In genomic region chr15:68485721-68486360, GRCh38 we compare ENCODE assay signal across 27 cellular contexts. TPM values are rescaled to one million over a fixed set of nuclear protein-coding genes. Genes with fewer than 3 reads are reported as not detected.
DNase-seq lines count a peak whose midpoint lies in the region; ATAC-seq, FAIRE-seq and TF ChIP-seq lines count a peak whose summit lies in the region.
"Had no signal": no experiment of that assay in that cellular context is flagged by ENCODE, and none has a peak within 500 bp of the region (broad histone marks: within the 10 kb centered on the region; RNA-seq: fewer than 3 reads in every experiment).

No MANE protein-coding gene starts in this region.

- H3K27me3 Mint-ChIP-seq in chondrocyte (ENCODE audit: low read depth): no peaks in the 10 kb centered on the region
- H3K27me3 Mint-ChIP-seq in activated T-cell treated with anti-CD3 and anti-CD28 coated beads, Interleukin-2, amount 50 U/mL, for 72 hours (ENCODE audit: low read depth): peaks cover 47% of the 10 kb centered on the region

- no peak overlapping the region for H3K4me3 ChIP-seq in uterus
- H3K4me3 ChIP-seq: sigmoid colon had no signal

- H3K27ac Mint-ChIP-seq in chondrocyte (ENCODE audit: unreplicated experiment): peak overlapping the region; percentile 99
- no peak overlapping the region for H3K27ac Mint-ChIP-seq in activated T-cell treated with anti-CD3 and anti-CD28 coated beads, Interleukin-2, amount 50 U/mL, for 72 hours
- H3K27ac Mint-ChIP-seq: activated CD4-positive, alpha-beta memory T cell treated with anti-CD3 and anti-CD28 coated beads for 36 hours; activated naive CD4-positive, alpha-beta T cell treated with anti-CD3 and anti-CD28 coated beads for 36 hours; stimulated activated naive B cell treated with anti-CD40 and anti-IgM and Interleukin-4, amounts not matched to agents 10 μg/mL and 1 μg/mL and 100 μg/mL, for 72 hours had no signal

- no peaks in the 10 kb centered on the region for H3K9me3 ChIP-seq in uterus
- H3K9me3 ChIP-seq: sigmoid colon had no signal

- H3K4me1 Mint-ChIP-seq in chondrocyte (ENCODE audit: low read depth): peaks cover 71% of the 10 kb centered on the region
- H3K4me1 Mint-ChIP-seq in activated T-cell treated with anti-CD3 and anti-CD28 coated beads, Interleukin-2, amount 50 U/mL, for 72 hours (ENCODE audit: low read depth): no peaks in the 10 kb centered on the region
- H3K4me1 Mint-ChIP-seq: stimulated activated naive B cell treated with anti-CD40 and anti-IgM and Interleukin-4, amounts not matched to agents 10 μg/mL and 1 μg/mL and 100 μg/mL, for 72 hours had no signal

- no peaks in the 10 kb centered on the region for H3K9me3 Mint-ChIP-seq in chondrocyte (ENCODE audit: low read depth)
- H3K9me3 Mint-ChIP-seq in activated T-cell treated with anti-CD3 and anti-CD28 coated beads, Interleukin-2, amount 50 U/mL, for 72 hours: no peaks in the 10 kb centered on the region
- H3K9me3 Mint-ChIP-seq: activated CD4-positive, alpha-beta memory T cell treated with anti-CD3 and anti-CD28 coated beads for 36 hours; activated naive CD4-positive, alpha-beta T cell treated with anti-CD3 and anti-CD28 coated beads for 36 hours; neural crest cell had no signal

- TF ChIP-seq POLR2A in uterus (IDR thresholded peaks at IDR 0.05): no peak

- peak overlapping the region; percentile 87 to 98 for H3K27ac ChIP-seq in uterus

- FAIRE-seq in HTR-8/SVneo (lab: Jason Lieb, UNC): peak; percentile 54
- FAIRE-seq: colon had no signal

- no peak overlapping the region for H3K4me3 Mint-ChIP-seq in chondrocyte (ENCODE audit: unreplicated experiment)
- no peak overlapping the region for H3K4me3 Mint-ChIP-seq in activated T-cell treated with anti-CD3 and anti-CD28 coated beads, Interleukin-2, amount 50 U/mL, for 72 hours
- H3K4me3 Mint-ChIP-seq: activated CD4-positive, alpha-beta memory T cell treated with anti-CD3 and anti-CD28 coated beads for 36 hours; activated naive CD4-positive, alpha-beta T cell treated with anti-CD3 and anti-CD28 coated beads for 36 hours; neural crest cell; stimulated activated naive B cell treated with anti-CD40 and anti-IgM and Interleukin-4, amounts not matched to agents 10 μg/mL and 1 μg/mL and 100 μg/mL, for 72 hours had no signal

- no peaks in the 10 kb centered on the region for H3K36me3 ChIP-seq in uterus
- H3K36me3 ChIP-seq: sigmoid colon had no signal

- peak; percentile 21 for ATAC-seq in sciatic nerve
- ATAC-seq in activated T-cell treated with anti-CD3 and anti-CD28 coated beads, Interleukin-2, amount 50 U/mL, for 72 hours (replicated peaks in 1 of 2): no peak
- ATAC-seq: activated CD4-positive, CD25-positive, alpha-beta regulatory T cell treated with anti-CD3 and anti-CD28 coated beads, Interleukin-2, amount 50 U/mL, for 24 hours; HCT116; Panc1; stimulated activated naive B cell treated with anti-CD40 and anti-IgM and Interleukin-4, amounts not matched to agents 10 μg/mL and 1 μg/mL and 100 μg/mL, for 72 hours had no signal

- TF ChIP-seq CTCF in chondrocyte (IDR thresholded peaks at IDR 0.05): no peak
- no peak for TF ChIP-seq CTCF in uterus (IDR thresholded peaks at IDR 0.05)

- H3K4me1 ChIP-seq in uterus: peaks cover 0 to 13% of the 10 kb centered on the region in 2 donors

- DNase-seq in HTR-8/SVneo (ENCODE audit: insufficient read length, low spot score) (no peak), chondrocyte (ENCODE audit: low spot score) (no peak), sciatic nerve (ENCODE audit: low spot score) (no peak), uterus (no peak), LoVo (ENCODE audit: low spot score) (no peak), NCI-H187 (lab: John Stamatoyannopoulos, UW) (no peak)
- DNase-seq in activated T-cell treated with anti-CD3 and anti-CD28 coated beads, Interleukin-2, amount 50 U/mL, for 72 hours: no peak
- DNase-seq: activated CD4-positive, alpha-beta memory T cell treated with anti-CD3 and anti-CD28 coated beads for 36 hours; activated naive CD4-positive, alpha-beta T cell treated with anti-CD3 and anti-CD28 coated beads for 36 hours; DMS79 treated with DMSO at 0.1 percent for 48 hours; effector memory CD4-positive, alpha-beta T cell; erythroblast; GDM1; Kasumi-1; mesendoderm; MV-4-11; NCI-H1436; NCI-H345; NCI-H774; SHP77; sigmoid colon; stimulated activated naive B cell treated with anti-CD40 and anti-IgM and Interleukin-4, amounts not matched to agents 10 μg/mL and 1 μg/mL and 100 μg/mL, for 72 hours had no signal

- no peaks in the 10 kb centered on the region for H3K36me3 Mint-ChIP-seq in chondrocyte (ENCODE audit: low read depth)
- H3K36me3 Mint-ChIP-seq in activated T-cell treated with anti-CD3 and anti-CD28 coated beads, Interleukin-2, amount 50 U/mL, for 72 hours (ENCODE audit: insufficient read depth in 2 of 2): no peaks in the 10 kb centered on the region
- H3K36me3 Mint-ChIP-seq: activated CD4-positive, alpha-beta memory T cell treated with anti-CD3 and anti-CD28 coated beads for 36 hours; stimulated activated naive B cell treated with anti-CD40 and anti-IgM and Interleukin-4, amounts not matched to agents 10 μg/mL and 1 μg/mL and 100 μg/mL, for 72 hours had no signal

- no peaks in the 10 kb centered on the region for H3K27me3 ChIP-seq in uterus
- H3K27me3 ChIP-seq: sigmoid colon had no signal

- intact Hi-C loops in sciatic nerve (cut with DNase I) (no loop called here), uterus (cut with DNase I; ENCODE audit: low total_unique reads) (no loop called here)

RNA-seq across cellular contexts. Expression of gene ITGA11, which starts 53.9 kb away (rescaled TPM):
- total RNA-seq in chondrocyte (965 to 1,105 TPM (median 1,092 TPM) in 3 replicates), sciatic nerve (10.3 TPM), uterus (100 to 1,000 TPM in 1 of 4 donors, 10 to 100 TPM in 3; 37.3 to 106 (median 61.1) TPM)
- 1 to 10 TPM in 1 of 2 donors, under 1 TPM in 1; 0.58 to 1.6 TPM for total RNA-seq in activated T-cell treated with anti-CD3 and anti-CD28 coated beads, Interleukin-2, amount 50 U/mL, for 72 hours
